ENCODE assay signal across 8 cellular contexts in genomic region chr9:97501972-97502221, GRCh38. TPM values are rescaled to one million over a fixed set of nuclear protein-coding genes. Genes with fewer than 3 reads are reported as not detected.
A peak's percentile ranks its signal among the peaks of the same experiment; 100 is the strongest.
DNase-seq lines count a peak whose midpoint lies in the region; ATAC-seq and TF ChIP-seq lines count a peak whose summit lies in the region.

No MANE protein-coding gene starts in this region.

- peak; percentile 3 for TF ChIP-seq POLR2A in right lobe of liver (IDR thresholded peaks at IDR 0.05)
- TF ChIP-seq POLR2A in vagina (IDR thresholded peaks at IDR 0.05) = no peak

- DNase-seq in right lobe of liver (no peak), vagina (ENCODE audit: extremely low spot score in 2 of 2) (no peak), NCI-H446 treated with DMSO at 0.1 percent for 48 hours (lab: John Stamatoyannopoulos, UW) (no peak), NCI-H526 (lab: John Stamatoyannopoulos, UW) (no peak), NCI-H1417 treated with DMSO at 0.1 percent for 48 hours (lab: John Stamatoyannopoulos, UW) (no peak)

- H3K27me3 ChIP-seq in right lobe of liver (no peaks in the 10 kb centered on the region), vagina (no peaks in the 10 kb centered on the region)

- H3K4me1 ChIP-seq in right lobe of liver (peaks cover 0 to 26% (median 9%) of the 10 kb centered on the region in 4 donors), vagina (peaks cover 37% of the 10 kb centered on the region)

- no peak for TF ChIP-seq CTCF in right lobe of liver (IDR thresholded peaks at IDR 0.05)
- TF ChIP-seq CTCF in vagina (IDR thresholded peaks at IDR 0.05) = no peak

- intact Hi-C loops in right lobe of liver (cut with DNase I) (no loop called here), vagina (cut with DNase I) (loop anchor here (5.0 to 10.0 kb wide), 2 partner anchors 60 to 93 kb away; no protein-coding TSS in a partner anchor)

- no CpG with 5 or more reads among the region's 30 CpGs for WGBS in right lobe of liver (ENCODE audit: insufficient coverage, low coverage, low lambda C conversion rate, missing lambda C conversion rate)

- H3K27ac ChIP-seq in angular gyrus (ENCODE audit: low read depth, low read length) (peak overlapping the region; percentile 68), right lobe of liver (peak overlapping the region; percentile 75 to 95 (median 83)), vagina (peak overlapping the region; percentile 97)

- ATAC-seq in GM18907 (IDR thresholded peaks at IDR 0.05; ENCODE audit: unreplicated experiment) = peak; percentile 39
- ATAC-seq in HG02870 (IDR thresholded peaks at IDR 0.05; ENCODE audit: unreplicated experiment) = peak; percentile 3
- ATAC-seq in right lobe of liver = peak in 3 of 4 donors; percentile 15 to 24 (median 17)

- H3K9me3 ChIP-seq in right lobe of liver = no peaks in the 10 kb centered on the region
- no peaks in the 10 kb centered on the region for H3K9me3 ChIP-seq in vagina

- H3K4me3 ChIP-seq in right lobe of liver (peak overlapping the region; percentile 79 to 93 (median 91)), vagina (peak overlapping the region; percentile 63 to 80)

- H3K36me3 ChIP-seq in right lobe of liver (no peaks in the 10 kb centered on the region), vagina (no peaks in the 10 kb centered on the region)

RNA-seq across cellular contexts. Expression of gene TMOD1, which starts 0.4 kb away (rescaled TPM):
- 10 to 100 TPM in 4 of 6 experiments, 1 to 10 TPM in 2; 5.9 to 14.3 (median 12.7) TPM for total RNA-seq in right lobe of liver
- 21.1 TPM for total RNA-seq in vagina
